Comparison of ENCODE assay signal across 17 cellular contexts in genomic region chr4:126991965-126992364, GRCh38.
A peak's percentile ranks its signal among the peaks of the same experiment; 100 is the strongest.
DNase-seq lines count a peak whose midpoint lies in the region; TF ChIP-seq lines count a peak whose summit lies in the region.
"Had no signal": no experiment of that assay in that cellular context is flagged by ENCODE, and none has a peak within 500 bp of the region (broad histone marks: within the 10 kb centered on the region; RNA-seq: fewer than 3 reads in every experiment).

No MANE protein-coding gene starts in this region.

- peaks cover 11 to 28% (median 15%) of the 10 kb centered on the region in 6 donors for H3K9me3 Mint-ChIP-seq in immature natural killer cell
- H3K9me3 Mint-ChIP-seq in progenitor cell of endocrine pancreas (ENCODE audit: low read depth): no peaks in the 10 kb centered on the region
- H3K9me3 Mint-ChIP-seq: endodermal cell had no signal

- H3K4me3 Mint-ChIP-seq in immature natural killer cell: no peak overlapping the region
- no peak overlapping the region for H3K4me3 Mint-ChIP-seq in progenitor cell of endocrine pancreas (ENCODE audit: low read depth)
- H3K4me3 Mint-ChIP-seq: CD4-positive, alpha-beta memory T cell; endodermal cell; mesothelial cell of epicardium; stimulated activated effector memory CD8-positive, alpha-beta T cell treated with anti-CD3 and anti-CD28 coated beads, Interleukin-12 subunit alpha, Interleukin-12 subunit beta, amount 100 ng/mL, for 72 hours had no signal

- H3K36me3 Mint-ChIP-seq in immature natural killer cell: no peaks in the 10 kb centered on the region
- H3K36me3 Mint-ChIP-seq in progenitor cell of endocrine pancreas (ENCODE audit: insufficient read depth): no peaks in the 10 kb centered on the region
- H3K36me3 Mint-ChIP-seq: CD4-positive, alpha-beta memory T cell; mesothelial cell of epicardium; stimulated activated effector memory CD8-positive, alpha-beta T cell treated with anti-CD3 and anti-CD28 coated beads, Interleukin-12 subunit alpha, Interleukin-12 subunit beta, amount 100 ng/mL, for 72 hours had no signal

- H3K4me3 ChIP-seq in retinal pigment epithelial cell (ENCODE audit: low read length): no peak overlapping the region
- H3K4me3 ChIP-seq: cardiac muscle cell, skin epidermis, transverse colon had no signal

- in situ Hi-C loops in SK-MEL-5 (cut with HindIII; ENCODE audit: low pct_unique_long_range_greater_than_20kb, low sequenced_read_pairs): no loop called here

- H3K27ac Mint-ChIP-seq in immature natural killer cell (no peak overlapping the region), progenitor cell of endocrine pancreas (no peak overlapping the region)
- H3K27ac Mint-ChIP-seq: CD4-positive, alpha-beta memory T cell; endodermal cell; mesothelial cell of epicardium; stimulated activated effector memory CD8-positive, alpha-beta T cell treated with anti-CD3 and anti-CD28 coated beads, Interleukin-12 subunit alpha, Interleukin-12 subunit beta, amount 100 ng/mL, for 72 hours had no signal

- H3K4me1 Mint-ChIP-seq in immature natural killer cell (no peaks in the 10 kb centered on the region), progenitor cell of endocrine pancreas (ENCODE audit: low read depth) (no peaks in the 10 kb centered on the region)
- H3K4me1 Mint-ChIP-seq: CD4-positive, alpha-beta memory T cell; endodermal cell; mesothelial cell of epicardium; stimulated activated effector memory CD8-positive, alpha-beta T cell treated with anti-CD3 and anti-CD28 coated beads, Interleukin-12 subunit alpha, Interleukin-12 subunit beta, amount 100 ng/mL, for 72 hours had no signal

- DNase-seq in GM04503 (ENCODE audit: low read depth) (peak; percentile 36), SK-MEL-5 (ENCODE audit: low read depth, low spot score) (peak; percentile 50), fibroblast of peridontal ligament (ENCODE audit: extremely low read depth) (peak; percentile 92), retinal pigment epithelial cell (ENCODE audit: low read depth) (peak; percentile 74), SIG-M5 (lab: John Stamatoyannopoulos, UW) (no peak), immature natural killer cell (no peak), progenitor cell of endocrine pancreas (ENCODE audit: low spot score, unreplicated experiment) (no peak), HuH-7 (ENCODE audit: low spot score) (no peak)
- DNase-seq: activated naive CD4-positive, alpha-beta T cell treated with anti-CD3 and anti-CD28 coated beads, Interleukin-2, amount 50 U/mL, for 16 hours; CD4-positive, alpha-beta memory T cell; endodermal cell; NCI-H1048; transverse colon had no signal

- TF ChIP-seq CTCF in retinal pigment epithelial cell (conservative IDR thresholded peaks at IDR 0.05; ENCODE audit: low read depth, low read length) (no peak), progenitor cell of endocrine pancreas (IDR thresholded peaks at IDR 0.05; ENCODE audit: unreplicated experiment) (no peak)

- H3K27me3 Mint-ChIP-seq in immature natural killer cell (ENCODE audit: low read depth in 3 of 3) (no peaks in the 10 kb centered on the region), progenitor cell of endocrine pancreas (no peaks in the 10 kb centered on the region)
- H3K27me3 Mint-ChIP-seq: CD4-positive, alpha-beta memory T cell had no signal

Comparison
In these comparisons a context has a peak if more than half of its experiments do, and no peak if none do; other contexts are left out.
1. DNase-seq: peak in GM04503 (single experiment), SK-MEL-5 (single experiment), fibroblast of peridontal ligament (single experiment) and retinal pigment epithelial cell (single experiment); none in SIG-M5 (single experiment), immature natural killer cell (0 of 3), progenitor cell of endocrine pancreas (single experiment) and HuH-7 (single experiment).